ENCODE assay signal across 19 cellular contexts in genomic region chr16:19137621-19138128, GRCh38. TPM values are rescaled to one million over a fixed set of nuclear protein-coding genes. Genes with fewer than 3 reads are reported as not detected.
DNase-seq lines count a peak whose midpoint lies in the region; ATAC-seq and TF ChIP-seq lines count a peak whose summit lies in the region.
"Had no signal": no experiment of that assay in that cellular context is flagged by ENCODE, and none has a peak within 500 bp of the region (broad histone marks: within the 10 kb centered on the region; RNA-seq: fewer than 3 reads in every experiment).

No MANE protein-coding gene starts in this region.

- H3F3A ChIP-seq in PC-3 (ENCODE audit: low read length, unreplicated experiment), result peaks cover 4% of the 10 kb centered on the region

- ATAC-seq in PC-3 (peak; percentile 4; the same call in 1 of the 2 replicates), HG02852 (IDR thresholded peaks at IDR 0.05; ENCODE audit: unreplicated experiment) (no peak)

- peaks cover 40% of the 10 kb centered on the region for H3K4me1 Mint-ChIP-seq in endothelial cell (ENCODE audit: unreplicated experiment)
- peaks cover 54% of the 10 kb centered on the region for H3K4me1 Mint-ChIP-seq in osteocyte (ENCODE audit: unreplicated experiment)

- no peak overlapping the region for H2AFZ ChIP-seq in PC-3 (ENCODE audit: low read length)

- DNase-seq in A673 (ENCODE audit: low spot score) (no peak), PC-3 (no peak), endothelial cell (ENCODE audit: low spot score) (no peak), osteocyte (ENCODE audit: extremely low spot score, unreplicated experiment) (no peak), hypothalamus (lab: John Stamatoyannopoulos, UW) (no peak), NCI-H2081 treated with DMSO at 0.1 percent for 48 hours (lab: John Stamatoyannopoulos, UW) (no peak)
- no peak for DNase-seq in activated CD4-positive, alpha-beta T cell treated with anti-CD3 and anti-CD28 coated beads for 1 hour
- DNase-seq: activated naive CD4-positive, alpha-beta T cell treated with anti-CD3 and anti-CD28 coated beads for 36 hours; activated T-cell treated with anti-CD3 and anti-CD28 coated beads for 4 hours; Caco-2; dorsolateral prefrontal cortex; EL; head of caudate nucleus; NCI-H187; NCI-H524; retina; stimulated activated naive CD4-positive, alpha-beta T cell had no signal

- H3K4me3 ChIP-seq in A673 (ENCODE audit: low read depth, low read length, poor library complexity, severe bottlenecking) (no peak overlapping the region), PC-3 (ENCODE audit: low read length) (peak overlapping the region; percentile 30; the same call in 1 of the 2 replicates)
- H3K4me3 ChIP-seq: dorsolateral prefrontal cortex had no signal

- no peak for TF ChIP-seq CTCF in A673 (conservative IDR thresholded peaks at IDR 0.05; ENCODE audit: low read depth, low read length)
- TF ChIP-seq CTCF in PC-3 (conservative IDR thresholded peaks at IDR 0.05; ENCODE audit: low read depth, low read length), result no peak
- no peak for TF ChIP-seq CTCF in endothelial cell (IDR thresholded peaks at IDR 0.05; ENCODE audit: unreplicated experiment)
- TF ChIP-seq CTCF in osteocyte (IDR thresholded peaks at IDR 0.05), result no peak

- CTCF ChIA-PET in A673 (lab: Charles Lee) (no interaction called here), PC-3 (lab: Charles Lee) (interaction anchor here (0.5 kb wide), 1 partner anchor 52 kb away, joined by 8 read pairs; no protein-coding TSS in a partner anchor)

- H3K9me3 Mint-ChIP-seq in endothelial cell (ENCODE audit: unreplicated experiment), result no peaks in the 10 kb centered on the region
- H3K9me3 Mint-ChIP-seq in osteocyte (ENCODE audit: unreplicated experiment), result no peaks in the 10 kb centered on the region
- H3K9me3 Mint-ChIP-seq: activated naive CD4-positive, alpha-beta T cell treated with anti-CD3 and anti-CD28 coated beads for 36 hours; memory B cell had no signal

- H3K36me3 ChIP-seq in A673 (ENCODE audit: insufficient read depth, low read length, poor library complexity, severe bottlenecking) (no peaks in the 10 kb centered on the region), PC-3 (ENCODE audit: low read depth, low read length) (no peaks in the 10 kb centered on the region)

- POLR2A ChIA-PET in A673 (lab: Charles Lee; ENCODE audit: low non-redundant PET) (no interaction called here), PC-3 (lab: Charles Lee; ENCODE audit: unreplicated experiment) (no interaction called here)

- H3K36me3 Mint-ChIP-seq in endothelial cell (ENCODE audit: low read depth, unreplicated experiment), result no peaks in the 10 kb centered on the region
- H3K36me3 Mint-ChIP-seq in osteocyte (ENCODE audit: unreplicated experiment), result no peaks in the 10 kb centered on the region
- H3K36me3 Mint-ChIP-seq: memory B cell had no signal

- BruUV-seq in A673 (replicated peaks; lab: Mats Ljungman, UMichigan) (no TSS peak), PC-3 (replicated peaks; lab: Mats Ljungman, UMichigan) (no TSS peak)

- H4K20me1 ChIP-seq in PC-3 (ENCODE audit: low read length), result no peaks in the 10 kb centered on the region

- H3K9me3 ChIP-seq in A673 (ENCODE audit: low read depth, low read length, poor library complexity, severe bottlenecking) (no peaks in the 10 kb centered on the region), PC-3 (ENCODE audit: low read length) (no peaks in the 10 kb centered on the region)
- H3K9me3 ChIP-seq: Caco-2 had no signal

- H3K27ac Mint-ChIP-seq in endothelial cell (ENCODE audit: unreplicated experiment) (peak overlapping the region; percentile 57), osteocyte (ENCODE audit: unreplicated experiment) (peak overlapping the region; percentile 78)
- H3K27ac Mint-ChIP-seq: activated naive CD4-positive, alpha-beta T cell treated with anti-CD3 and anti-CD28 coated beads for 36 hours; memory B cell had no signal

- peak overlapping the region; percentile 75 for H3K9ac ChIP-seq in PC-3 (ENCODE audit: low read length)

- H3K4me1 ChIP-seq in A673 (ENCODE audit: insufficient read depth, low read length, poor library complexity, severe bottlenecking) (peaks cover 73% of the 10 kb centered on the region), PC-3 (ENCODE audit: insufficient read depth, low read length) (peaks cover 39% of the 10 kb centered on the region)

- peak overlapping the region; percentile 86 for H3K4me2 ChIP-seq in PC-3 (ENCODE audit: low read length)

- H3K27me3 ChIP-seq in A673 (replicated peaks; ENCODE audit: insufficient read depth, low read depth, low read length, poor library complexity) (no peaks in the 10 kb centered on the region), PC-3 (ENCODE audit: low read length) (no peaks in the 10 kb centered on the region)

- no peaks in the 10 kb centered on the region for H3K9me2 ChIP-seq in PC-3 (replicated peaks; ENCODE audit: low read length)

- no peaks in the 10 kb centered on the region for H3K79me2 ChIP-seq in PC-3 (ENCODE audit: low read length)

- H3K4me3 Mint-ChIP-seq in endothelial cell (ENCODE audit: unreplicated experiment) (no peak overlapping the region), osteocyte (ENCODE audit: unreplicated experiment) (no peak overlapping the region)
- H3K4me3 Mint-ChIP-seq: activated naive CD4-positive, alpha-beta T cell treated with anti-CD3 and anti-CD28 coated beads for 36 hours; memory B cell had no signal

- intact Hi-C loops in A673 (cut with micrococcal nuclease; ENCODE audit: unreplicated experiment), result no loop called here
- intact Hi-C loops in PC-3 (cut with micrococcal nuclease), result loop anchor here (1.0 to 2.0 kb wide), 2 partner anchors 19 to 45 kb away; no protein-coding TSS in a partner anchor

- H3K27ac ChIP-seq in A673 (ENCODE audit: low read depth, low read length, poor library complexity, severe bottlenecking), result peak overlapping the region; percentile 51
- peak overlapping the region; percentile 97 for H3K27ac ChIP-seq in PC-3 (ENCODE audit: low read length)

- H3K27me3 Mint-ChIP-seq in endothelial cell (ENCODE audit: unreplicated experiment) (no peaks in the 10 kb centered on the region), osteocyte (ENCODE audit: unreplicated experiment) (no peaks in the 10 kb centered on the region)

RNA-seq across cellular contexts. Expression of gene ITPRIPL2, which starts 23.9 kb away (rescaled TPM):
- total RNA-seq in A673 (2021) (20.2 and 22.8 TPM in 2 replicates), PC-3 (2014; rRNA removed) (21.6 and 31.5 TPM in 2 replicates), endothelial cell (ENCODE audit: unreplicated experiment) (65.1 TPM), osteocyte (56.1 and 57.9 TPM in 2 replicates)

RNA-seq across cellular contexts. Expression of gene SYT17, which starts 30.4 kb away (rescaled TPM):
- total RNA-seq in A673 (2021) (0.24 and 0.61 TPM in 2 replicates), PC-3 (2014; rRNA removed) (10.8 and 11.8 TPM in 2 replicates), endothelial cell (ENCODE audit: unreplicated experiment) (16.4 TPM), osteocyte (not detected in 2 replicates)
- total RNA-seq: activated naive CD4-positive, alpha-beta T cell treated with anti-CD3 and anti-CD28 coated beads for 36 hours had no signal
